Comparison of ENCODE assay signal across 8 cellular contexts in the genomic region with DNA sequence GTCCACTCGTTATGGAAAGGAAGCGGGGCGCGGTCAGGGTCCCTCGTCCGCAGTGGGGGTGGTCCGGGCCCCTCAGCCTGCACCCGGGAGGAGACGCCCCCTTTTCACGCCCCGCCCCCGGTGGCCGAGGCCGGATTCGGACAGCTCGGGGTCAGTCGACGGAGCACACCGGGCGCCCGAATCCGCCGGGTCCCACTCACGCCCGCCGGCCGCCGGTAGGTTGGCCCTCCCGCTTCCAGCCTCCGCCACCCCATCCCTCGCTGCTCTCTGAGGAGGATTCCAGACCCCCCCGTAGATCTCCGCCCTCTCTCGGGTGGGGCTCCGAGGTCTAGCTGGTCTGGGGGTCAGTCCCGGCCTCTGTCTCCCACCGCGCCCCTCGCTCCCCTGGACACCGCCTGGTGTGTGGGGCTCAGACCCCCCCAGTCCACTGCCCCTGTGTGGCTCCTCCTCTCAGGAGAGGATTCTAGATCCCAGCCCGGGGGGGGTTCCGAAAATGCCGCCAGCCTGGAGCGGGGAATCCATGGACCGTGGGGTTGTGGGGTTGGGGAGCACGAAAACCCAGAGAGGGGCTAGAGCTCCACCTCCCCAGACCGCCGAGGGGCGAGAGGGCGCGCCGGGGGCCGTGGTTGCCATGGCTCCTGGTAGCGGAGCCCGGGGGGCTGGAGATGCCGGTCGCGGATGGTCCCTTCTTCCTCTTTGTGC. TPM values are rescaled to one million over a fixed set of nuclear protein-coding genes. Genes with fewer than 3 reads are reported as not detected.
DNase-seq lines count a peak whose midpoint lies in the region; ATAC-seq and TF ChIP-seq lines count a peak whose summit lies in the region.

No MANE protein-coding gene starts in this region.

- H3K27ac Mint-ChIP-seq in stimulated activated naive B cell treated with anti-CD40 and anti-IgM and Interleukin-4, amounts not matched to agents 10 μg/mL and 1 μg/mL and 100 μg/mL, for 72 hours: peak overlapping the region; percentile 91

- peaks cover 0 to 3% of the 10 kb centered on the region in 2 donors for H3K9me3 Mint-ChIP-seq in stimulated activated naive B cell treated with anti-CD40 and anti-IgM and Interleukin-4, amounts not matched to agents 10 μg/mL and 1 μg/mL and 100 μg/mL, for 72 hours
- H3K9me3 Mint-ChIP-seq in activated T-cell treated with anti-CD3 and anti-CD28 coated beads, Interleukin-2, amount 50 U/mL, for 4 hours: no peaks in the 10 kb centered on the region

- H3K27me3 Mint-ChIP-seq in stimulated activated naive B cell treated with anti-CD40 and anti-IgM and Interleukin-4, amounts not matched to agents 10 μg/mL and 1 μg/mL and 100 μg/mL, for 72 hours: peaks cover 17 to 25% of the 10 kb centered on the region in 2 donors
- H3K27me3 Mint-ChIP-seq in activated T-cell treated with anti-CD3 and anti-CD28 coated beads, Interleukin-2, amount 50 U/mL, for 4 hours (ENCODE audit: low read depth): peaks cover 33% of the 10 kb centered on the region

- no peaks in the 10 kb centered on the region for H3K79me2 ChIP-seq in OCI-LY3 (ENCODE audit: low read length)

- no peaks in the 10 kb centered on the region for H4K20me1 ChIP-seq in OCI-LY3 (ENCODE audit: insufficient read depth, low read length)

- H3K4me2 ChIP-seq in OCI-LY3 (ENCODE audit: low read length): peak overlapping the region; percentile 75

- ATAC-seq in GM19372 (IDR thresholded peaks at IDR 0.05; ENCODE audit: low read depth, unreplicated experiment) (peak; percentile 30), GM18867 (IDR thresholded peaks at IDR 0.05; ENCODE audit: unreplicated experiment) (no peak)
- ATAC-seq in stimulated activated naive B cell treated with anti-CD40 and anti-IgM and Interleukin-4, amounts not matched to agents 10 μg/mL and 1 μg/mL and 100 μg/mL, for 72 hours (replicated peaks): peak; percentile 55 to 64
- ATAC-seq in activated T-cell treated with anti-CD3 and anti-CD28 coated beads, Interleukin-2, amount 50 U/mL, for 4 hours: no peak

- peak in 28 of 51 donors; percentile 7 to 73 (median 47) for DNase-seq in hypothalamus (lab: John Stamatoyannopoulos, UW)
- DNase-seq in stimulated activated naive B cell treated with anti-CD40 and anti-IgM and Interleukin-4, amounts not matched to agents 10 μg/mL and 1 μg/mL and 100 μg/mL, for 72 hours: peak; percentile 4
- DNase-seq in DMS79 treated with DMSO at 0.1 percent for 48 hours (lab: John Stamatoyannopoulos, UW): no peak
- no peak for DNase-seq in activated CD4-positive, alpha-beta T cell treated with anti-CD3 and anti-CD28 coated beads, Interleukin-2, amount 50 U/mL, for 4 hours
- no peak for DNase-seq in activated T-cell treated with anti-CD3 and anti-CD28 coated beads, Interleukin-2, amount 50 U/mL, for 4 hours

- peaks cover 5 to 18% of the 10 kb centered on the region in 2 donors for H3K4me1 Mint-ChIP-seq in stimulated activated naive B cell treated with anti-CD40 and anti-IgM and Interleukin-4, amounts not matched to agents 10 μg/mL and 1 μg/mL and 100 μg/mL, for 72 hours
- peaks cover 5% of the 10 kb centered on the region for H3K4me1 Mint-ChIP-seq in activated T-cell treated with anti-CD3 and anti-CD28 coated beads, Interleukin-2, amount 50 U/mL, for 4 hours (ENCODE audit: low read depth)

- no peaks in the 10 kb centered on the region for H3K36me3 ChIP-seq in OCI-LY3 (replicated peaks; ENCODE audit: low read depth, low read length)

- H3K36me3 Mint-ChIP-seq in stimulated activated naive B cell treated with anti-CD40 and anti-IgM and Interleukin-4, amounts not matched to agents 10 μg/mL and 1 μg/mL and 100 μg/mL, for 72 hours: peaks cover 2 to 3% of the 10 kb centered on the region in 2 donors
- H3K36me3 Mint-ChIP-seq in activated T-cell treated with anti-CD3 and anti-CD28 coated beads, Interleukin-2, amount 50 U/mL, for 4 hours (ENCODE audit: insufficient read depth): no peaks in the 10 kb centered on the region

- H3K4me3 ChIP-seq in OCI-LY3 (ENCODE audit: low read length): peak overlapping the region; percentile 95

- H3K4me1 ChIP-seq in OCI-LY3 (ENCODE audit: low read length): peaks cover 16% of the 10 kb centered on the region

- peak overlapping the region; percentile 84 to 87 for H3K4me3 Mint-ChIP-seq in stimulated activated naive B cell treated with anti-CD40 and anti-IgM and Interleukin-4, amounts not matched to agents 10 μg/mL and 1 μg/mL and 100 μg/mL, for 72 hours
- no peak overlapping the region for H3K4me3 Mint-ChIP-seq in activated T-cell treated with anti-CD3 and anti-CD28 coated beads, Interleukin-2, amount 50 U/mL, for 4 hours

- no peaks in the 10 kb centered on the region for H3K27me3 ChIP-seq in OCI-LY3 (ENCODE audit: low read depth, low read length)

- no peak for TF ChIP-seq CTCF in OCI-LY3 (IDR thresholded peaks at IDR 0.05; ENCODE audit: low read depth, low read length)

- H3K27ac ChIP-seq in OCI-LY3 (ENCODE audit: low read length): peak overlapping the region; percentile 37

- H3K9me3 ChIP-seq in OCI-LY3 (ENCODE audit: insufficient read depth, low read length): no peaks in the 10 kb centered on the region

- peak overlapping the region; percentile 47; the same call in 1 of the 2 replicates for H2AFZ ChIP-seq in OCI-LY3 (ENCODE audit: low read depth, low read length)

- peak overlapping the region; percentile 91 for H3K9ac ChIP-seq in OCI-LY3 (ENCODE audit: low read length)

RNA-seq across cellular contexts. Expression of a gene that starts 0.7 kb away (rescaled TPM):
- under 1 TPM in 1 of 3 donors, not detected in 2; 0.25 TPM for total RNA-seq in activated T-cell treated with anti-CD3 and anti-CD28 coated beads, Interleukin-2, amount 50 U/mL, for 4 hours

Comparison
In these comparisons a context has a peak if more than half of its experiments do, and no peak if none do; other contexts are left out.
1. ATAC-seq: peak in GM19372 (single experiment) and stimulated activated naive B cell treated with anti-CD40 and anti-IgM and Interleukin-4, amounts not matched to agents 10 μg/mL and 1 μg/mL and 100 μg/mL, for 72 hours (2 of 2); none in GM18867 (single experiment) and activated T-cell treated with anti-CD3 and anti-CD28 coated beads, Interleukin-2, amount 50 U/mL, for 4 hours (0 of 2).
2. DNase-seq: peak in hypothalamus (28 of 51) and stimulated activated naive B cell treated with anti-CD40 and anti-IgM and Interleukin-4, amounts not matched to agents 10 μg/mL and 1 μg/mL and 100 μg/mL, for 72 hours (single experiment); none in DMS79 treated with DMSO at 0.1 percent for 48 hours (single experiment), activated CD4-positive, alpha-beta T cell treated with anti-CD3 and anti-CD28 coated beads, Interleukin-2, amount 50 U/mL, for 4 hours (0 of 2) and activated T-cell treated with anti-CD3 and anti-CD28 coated beads, Interleukin-2, amount 50 U/mL, for 4 hours (single experiment).